Comparison of ENCODE assay signal across 1 cellular context in genomic region chr4:84496356-84497219, GRCh38.
TF ChIP-seq lines count a peak whose summit lies in the region.

No MANE protein-coding gene starts in this region.

TF ChIP-seq in HepG2, 621 proteins besides CTCF, POLR2A, EP300 and RAD21 (continued from another document):
- TF ChIP-seq HMGXB4 (CRISPR knock-in tag; IDR thresholded peaks at IDR 0.05; ENCODE audit: borderline replicate concordance in 1 of 2, low read depth in 1 of 2) = no peak
- TF ChIP-seq HDAC1 (CRISPR knock-in tag; IDR thresholded peaks at IDR 0.05) = no peak
- TF ChIP-seq ARID4A (CRISPR knock-in tag; IDR thresholded peaks at IDR 0.05; ENCODE audit: borderline replicate concordance) = no peak
- no peak for TF ChIP-seq ZXDC (CRISPR knock-in tag; IDR thresholded peaks at IDR 0.05)
